1 cellular context compared by ENCODE assay signal in the genomic region with DNA sequence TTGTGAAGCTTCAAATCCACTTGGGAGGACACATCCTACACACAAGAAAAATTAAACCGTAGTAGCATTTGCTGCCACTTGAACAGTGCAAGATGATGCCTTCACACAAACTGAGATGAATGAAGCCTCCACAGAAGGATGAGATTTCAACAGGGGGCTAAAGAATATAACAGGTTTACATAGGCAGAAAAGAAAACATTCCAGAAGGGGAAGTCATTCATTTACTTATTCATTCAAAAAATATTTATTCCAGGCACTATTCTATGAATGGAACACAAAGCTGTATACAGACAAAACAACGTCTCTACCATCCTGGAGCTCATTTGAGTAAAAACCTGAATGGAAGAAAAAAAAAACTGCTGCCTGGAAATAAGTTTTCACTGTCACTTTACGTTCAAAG.
TF ChIP-seq lines count a peak whose summit lies in the region.

No MANE protein-coding gene starts in this region.

TF ChIP-seq in IMR-90, 13 proteins besides CTCF, POLR2A, EP300 and RAD21 (continued from another document):
- TF ChIP-seq BHLHE40 (IDR thresholded peaks at IDR 0.05; ENCODE audit: low read depth, low read length) (no peak), FOS (IDR thresholded peaks at IDR 0.05; ENCODE audit: low read depth, low read length) (no peak), RCOR1 (IDR thresholded peaks at IDR 0.05; ENCODE audit: insufficient replicate concordance, low read length) (no peak), CEBPB (IDR thresholded peaks at IDR 0.05; ENCODE audit: low read depth, low read length) (no peak), CHD1 (IDR thresholded peaks at IDR 0.05; ENCODE audit: low read depth, low read length) (no peak), SMC3 (IDR thresholded peaks at IDR 0.05; ENCODE audit: low read depth, low read length) (no peak), NFE2L2 (IDR thresholded peaks at IDR 0.05; ENCODE audit: low read depth, low read length) (no peak)
- TF ChIP-seq, protein P1, sequence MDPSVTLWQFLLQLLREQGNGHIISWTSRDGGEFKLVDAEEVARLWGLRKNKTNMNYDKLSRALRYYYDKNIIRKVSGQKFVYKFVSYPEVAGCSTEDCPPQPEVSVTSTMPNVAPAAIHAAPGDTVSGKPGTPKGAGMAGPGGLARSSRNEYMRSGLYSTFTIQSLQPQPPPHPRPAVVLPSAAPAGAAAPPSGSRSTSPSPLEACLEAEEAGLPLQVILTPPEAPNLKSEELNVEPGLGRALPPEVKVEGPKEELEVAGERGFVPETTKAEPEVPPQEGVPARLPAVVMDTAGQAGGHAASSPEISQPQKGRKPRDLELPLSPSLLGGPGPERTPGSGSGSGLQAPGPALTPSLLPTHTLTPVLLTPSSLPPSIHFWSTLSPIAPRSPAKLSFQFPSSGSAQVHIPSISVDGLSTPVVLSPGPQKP (IDR thresholded peaks at IDR 0.05; ENCODE audit: borderline replicate concordance, low read depth, low read length): no peak
